ENCODE assay signal across 29 cellular contexts in the genomic region with DNA sequence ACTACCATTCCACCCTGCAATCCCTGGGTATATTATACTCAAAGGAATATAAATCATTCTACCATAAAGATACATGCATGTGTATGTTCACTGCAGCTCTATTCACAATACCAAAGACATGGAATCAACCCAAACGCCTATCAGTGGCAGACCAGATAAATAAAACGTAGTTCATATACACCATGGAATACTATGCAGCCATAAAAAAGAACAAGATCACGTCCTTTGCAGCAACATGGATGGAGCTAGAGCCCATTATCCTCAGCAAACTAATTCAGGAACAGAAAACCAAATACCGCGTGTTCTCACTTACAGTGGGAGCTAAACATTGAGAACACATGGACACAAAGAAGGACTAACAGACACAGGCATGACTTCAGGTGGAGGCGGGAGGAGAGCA.
"Had no signal": no experiment of that assay in that cellular context is flagged by ENCODE, and none has a peak within 500 bp of the region (broad histone marks: within the 10 kb centered on the region; RNA-seq: fewer than 3 reads in every experiment).

No MANE protein-coding gene starts in this region.

- H3K79me2 ChIP-seq: hepatocyte had no signal

- H2AFZ ChIP-seq: hepatocyte had no signal

- H3K27ac ChIP-seq: colonic mucosa, coronary artery, dorsolateral prefrontal cortex, epithelial cell of prostate, esophagus muscularis mucosa, esophagus squamous epithelium, foreskin keratinocyte, gastrocnemius medialis, gastroesophageal sphincter, heart left ventricle, heart right ventricle, hepatocyte had no signal

- DNase-seq: colonic mucosa; cortex of kidney; dermis blood vessel endothelial cell; dorsolateral prefrontal cortex; effector CD4-positive, alpha-beta T cell; effector CD8-positive, alpha-beta T cell; effector memory CD4-positive, alpha-beta T cell; effector memory CD8-positive, alpha-beta T cell; endodermal cell; erythroblast; esophagus squamous epithelium; foreskin fibroblast; foreskin keratinocyte; foreskin melanocyte; gastrocnemius medialis; glutamatergic neuron; head of caudate nucleus; heart left ventricle; heart right ventricle had no signal

- FAIRE-seq: colon, endometrium, endothelial cell of umbilical vein, frontal cortex had no signal

- ATAC-seq: effector memory CD8-positive, alpha-beta T cell; esophagus mucosa; foreskin keratinocyte; gastrocnemius medialis; gastroesophageal sphincter; heart left ventricle; heart right ventricle had no signal

- H3K4me2 ChIP-seq: hepatocyte had no signal

- H3K4me3 ChIP-seq: colonic mucosa, coronary artery, dorsolateral prefrontal cortex, esophagus muscularis mucosa, esophagus squamous epithelium, gastrocnemius medialis, gastroesophageal sphincter, heart left ventricle, heart right ventricle, hepatocyte had no signal

- H3K9me3 ChIP-seq: colonic mucosa, esophagus squamous epithelium, gastrocnemius medialis had no signal

- H3K4me1 ChIP-seq: colonic mucosa, foreskin keratinocyte, gastrocnemius medialis, heart left ventricle had no signal

- H3K36me3 ChIP-seq: colonic mucosa, esophagus muscularis mucosa, esophagus squamous epithelium, gastrocnemius medialis, gastroesophageal sphincter, heart left ventricle, heart right ventricle had no signal
